ENCODE assay signal across 8 cellular contexts in genomic region chr10:87861953-87862643, GRCh38. TPM values are rescaled to one million over a fixed set of nuclear protein-coding genes. Genes with fewer than 3 reads are reported as not detected.
DNase-seq lines count a peak whose midpoint lies in the region; ATAC-seq and TF ChIP-seq lines count a peak whose summit lies in the region.

No MANE protein-coding gene starts in this region.

- no peaks in the 10 kb centered on the region for H3K27me3 ChIP-seq in CD8-positive, alpha-beta T cell (ENCODE audit: insufficient read depth, low read length)
- H3K27me3 ChIP-seq in mucosa of stomach (ENCODE audit: control insufficient read depth, insufficient read depth, low read length), result no peaks in the 10 kb centered on the region

- CTCF ChIA-PET in CD8-positive, alpha-beta T cell (lab: Charles Lee), result interaction anchor here (0.6 to 4.0 kb wide), 11 partner anchors 11 to 699 kb away, joined by 3 to 66 read pairs (median 8); partner anchors contain the start of gene ATAD1

- H3K36me3 ChIP-seq in CD8-positive, alpha-beta T cell (ENCODE audit: insufficient read depth, low read length), result no peaks in the 10 kb centered on the region
- no peaks in the 10 kb centered on the region for H3K36me3 ChIP-seq in mucosa of stomach (ENCODE audit: control insufficient read depth, insufficient read depth, low read length)

- peak overlapping the region; percentile 90 for H3K9ac ChIP-seq in mucosa of stomach (ENCODE audit: low read length)

- H3K4me1 ChIP-seq in CD8-positive, alpha-beta T cell (ENCODE audit: insufficient read depth, low read length), result peaks cover 18% of the 10 kb centered on the region
- H3K4me1 ChIP-seq in mucosa of stomach (ENCODE audit: control insufficient read depth, insufficient read depth, low read length), result peaks cover 15% of the 10 kb centered on the region

- peak overlapping the region; percentile 69 for H3K27ac ChIP-seq in CD8-positive, alpha-beta T cell (ENCODE audit: low read depth, low read length)

- peak overlapping the region; percentile 95 for H3K27ac Mint-ChIP-seq in CD8-positive, alpha-beta T cell

- no peaks in the 10 kb centered on the region for H3K9me3 ChIP-seq in CD8-positive, alpha-beta T cell (ENCODE audit: low read length)
- no peaks in the 10 kb centered on the region for H3K9me3 ChIP-seq in mucosa of stomach (ENCODE audit: control insufficient read depth, low read length)

- peak overlapping the region; percentile 99 for H3K4me3 Mint-ChIP-seq in CD8-positive, alpha-beta T cell

- DNase-seq in CD8-positive, alpha-beta T cell, result peak; percentile 86 to 96 (median 92)
- DNase-seq in GM19240 (ENCODE audit: insufficient read length, low spot score) (peak; percentile 45), OCI-M2 (lab: John Stamatoyannopoulos, UW; ENCODE audit: unreplicated experiment) (peak; percentile 69)
- peak; percentile 95 for DNase-seq in activated T-cell treated with anti-CD3 and anti-CD28 coated beads, Interleukin-2, amount 50 U/mL, for 48 hours
- peak; percentile 81 to 90 for DNase-seq in stimulated activated CD8-positive, alpha-beta memory T cell treated with anti-CD3 and anti-CD28 coated beads, Interleukin-4, amount 100 ng/mL, for 4 hours (ENCODE audit: low read depth in 2 of 2, low spot score in 1 of 2)

- H3K9me3 Mint-ChIP-seq in CD8-positive, alpha-beta T cell, result no peaks in the 10 kb centered on the region

- H3K4me1 Mint-ChIP-seq in CD8-positive, alpha-beta T cell (ENCODE audit: low read depth), result peaks cover 38% of the 10 kb centered on the region

- H3K4me3 ChIP-seq in CD8-positive, alpha-beta T cell (ENCODE audit: low read depth, low read length), result peak overlapping the region; percentile 87
- peak overlapping the region; percentile 76 for H3K4me3 ChIP-seq in mucosa of stomach (ENCODE audit: low read length)

- H3K27me3 Mint-ChIP-seq in CD8-positive, alpha-beta T cell (ENCODE audit: low read depth), result no peaks in the 10 kb centered on the region

- intact Hi-C loops in CD8-positive, alpha-beta T cell (cut with DNase I, micrococcal nuclease), result loop anchor here (1.0 to 10.0 kb wide), 11 partner anchors 44 to 1133 kb away; partner anchors contain the start of genes ATAD1 (in 2 of the 2) and FAS (in 1 of the 2)

- POLR2A ChIA-PET in CD8-positive, alpha-beta T cell (lab: Charles Lee), result interaction anchor here (0.6 to 3.6 kb wide), 39 partner anchors 9 to 1439 kb away, joined by 3 to 57 read pairs (median 5); partner anchors contain the start of genes ATAD1, IFIT2, RNLS and STAMBPL1

- peak; percentile 66 for ATAC-seq in CD8-positive, alpha-beta T cell
- ATAC-seq in HG03460 (IDR thresholded peaks at IDR 0.05; ENCODE audit: unreplicated experiment), result peak; percentile 48
- peak; percentile 91 for ATAC-seq in esophagus mucosa

- peaks cover 30% of the 10 kb centered on the region for H3K36me3 Mint-ChIP-seq in CD8-positive, alpha-beta T cell

- TF ChIP-seq CTCF in CD8-positive, alpha-beta T cell (IDR thresholded peaks at IDR 0.05), result no peak

RNA-seq across cellular contexts. Expression of gene KLLN, which starts 1.2 kb away (rescaled TPM):
- under 1 TPM; 0.38 to 0.42 TPM for total RNA-seq in CD8-positive, alpha-beta T cell
- 0.60 TPM for total RNA-seq in esophagus mucosa

RNA-seq across cellular contexts. Expression of gene PTEN, which starts 1.3 kb away (rescaled TPM):
- 10 to 100 TPM; 57.5 to 66.1 TPM for total RNA-seq in CD8-positive, alpha-beta T cell
- 77.0 TPM for total RNA-seq in esophagus mucosa

RNA-seq across cellular contexts. Expression of gene ATAD1, which starts 44.1 kb away (rescaled TPM):
- 10 to 100 TPM; 36.9 to 39.0 TPM for total RNA-seq in CD8-positive, alpha-beta T cell
- 26.3 TPM for total RNA-seq in esophagus mucosa

Comparison
In these comparisons a context has a peak if more than half of its experiments do, and no peak if none do; other contexts are left out.
1. Peak in every context shown above with its lines: DNase-seq, ATAC-seq, H3K4me3 ChIP-seq and H3K27ac ChIP-seq.
2. DNase-seq: peak in every context shown above with its lines; median percentile 95 in activated T-cell treated with anti-CD3 and anti-CD28 coated beads, Interleukin-2, amount 50 U/mL, for 48 hours; 92 in CD8-positive, alpha-beta T cell; 86 in stimulated activated CD8-positive, alpha-beta memory T cell treated with anti-CD3 and anti-CD28 coated beads, Interleukin-4, amount 100 ng/mL, for 4 hours; 69 in OCI-M2; 45 in GM19240.